1 cellular context compared by ENCODE assay signal in the genomic region with DNA sequence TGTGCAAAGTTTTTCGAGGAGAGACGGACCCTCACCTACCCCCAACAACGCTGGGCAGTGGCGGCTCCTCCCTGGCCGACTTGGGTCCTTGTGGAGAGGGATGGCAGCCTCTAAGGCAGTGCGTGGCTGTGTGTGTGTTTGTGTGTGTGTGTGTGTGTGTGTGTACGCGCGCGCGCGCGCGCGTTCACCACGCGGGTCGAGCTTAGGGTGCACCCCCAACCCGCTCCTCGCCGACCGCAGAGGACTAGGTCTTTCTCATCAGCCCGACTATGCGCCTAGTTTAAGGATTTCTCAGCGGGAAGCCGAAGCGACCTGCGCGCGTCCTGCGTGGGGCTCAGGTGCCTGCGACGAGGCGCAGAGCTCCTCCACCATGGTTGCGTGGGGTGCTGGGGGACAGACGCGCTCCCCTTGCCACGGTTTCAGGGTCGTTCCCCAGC.
TF ChIP-seq lines count a peak whose summit lies in the region.

No MANE protein-coding gene starts in this region.

TF ChIP-seq in HepG2, 621 proteins besides CTCF, POLR2A, EP300 and RAD21 (continued from another document):
- TF ChIP-seq, protein P1, sequence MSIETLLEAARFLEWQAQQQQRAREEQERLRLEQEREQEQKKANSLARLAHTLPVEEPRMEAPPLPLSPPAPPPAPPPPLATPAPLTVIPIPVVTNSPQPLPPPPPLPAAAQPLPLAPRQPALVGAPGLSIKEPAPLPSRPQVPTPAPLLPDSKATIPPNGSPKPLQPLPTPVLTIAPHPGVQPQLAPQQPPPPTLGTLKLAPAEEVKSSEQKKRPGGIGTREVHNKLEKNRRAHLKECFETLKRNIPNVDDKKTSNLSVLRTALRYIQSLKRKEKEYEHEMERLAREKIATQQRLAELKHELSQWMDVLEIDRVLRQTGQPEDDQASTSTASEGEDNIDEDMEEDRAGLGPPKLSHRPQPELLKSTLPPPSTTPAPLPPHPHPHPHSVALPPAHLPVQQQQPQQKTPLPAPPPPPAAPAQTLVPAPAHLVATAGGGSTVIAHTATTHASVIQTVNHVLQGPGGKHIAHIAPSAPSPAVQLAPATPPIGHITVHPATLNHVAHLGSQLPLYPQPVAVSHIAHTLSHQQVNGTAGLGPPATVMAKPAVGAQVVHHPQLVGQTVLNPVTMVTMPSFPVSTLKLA (IDR thresholded peaks at IDR 0.05) = no peak
- TF ChIP-seq SYNCRIP (IDR thresholded peaks at IDR 0.05; ENCODE audit: insufficient read depth, low read depth, low read length) = no peak
- 0 out of 2 replicates have a peak, but pooled peaks have one; percentile 42 for TF ChIP-seq HOXA9 (CRISPR knock-in tag; IDR thresholded peaks at IDR 0.05; ENCODE audit: borderline replicate concordance)
- TF ChIP-seq IRX3 (CRISPR knock-in tag; IDR thresholded peaks at IDR 0.05; ENCODE audit: borderline replicate concordance, low read depth) = no peak
- TF ChIP-seq, protein P2, sequence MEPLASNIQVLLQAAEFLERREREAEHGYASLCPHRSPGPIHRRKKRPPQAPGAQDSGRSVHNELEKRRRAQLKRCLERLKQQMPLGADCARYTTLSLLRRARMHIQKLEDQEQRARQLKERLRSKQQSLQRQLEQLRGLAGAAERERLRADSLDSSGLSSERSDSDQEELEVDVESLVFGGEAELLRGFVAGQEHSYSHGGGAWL (CRISPR knock-in tag; IDR thresholded peaks at IDR 0.05) = 0 out of 2 replicates have a peak, but pooled peaks have one; percentile 8
- TF ChIP-seq AHR (CRISPR knock-in tag; IDR thresholded peaks at IDR 0.05) = 0 out of 2 replicates have a peak, but pooled peaks have one; percentile 23
- TF ChIP-seq, protein P3, sequence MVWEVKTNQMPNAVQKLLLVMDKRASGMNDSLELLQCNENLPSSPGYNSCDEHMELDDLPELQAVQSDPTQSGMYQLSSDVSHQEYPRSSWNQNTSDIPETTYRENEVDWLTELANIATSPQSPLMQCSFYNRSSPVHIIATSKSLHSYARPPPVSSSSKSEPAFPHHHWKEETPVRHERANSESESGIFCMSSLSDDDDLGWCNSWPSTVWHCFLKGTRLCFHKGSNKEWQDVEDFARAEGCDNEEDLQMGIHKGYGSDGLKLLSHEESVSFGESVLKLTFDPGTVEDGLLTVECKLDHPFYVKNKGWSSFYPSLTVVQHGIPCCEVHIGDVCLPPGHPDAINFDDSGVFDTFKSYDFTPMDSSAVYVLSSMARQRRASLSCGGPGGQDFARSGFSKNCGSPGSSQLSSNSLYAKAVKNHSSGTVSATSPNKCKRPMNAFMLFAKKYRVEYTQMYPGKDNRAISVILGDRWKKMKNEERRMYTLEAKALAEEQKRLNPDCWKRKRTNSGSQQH (CRISPR knock-in tag; IDR thresholded peaks at IDR 0.05; ENCODE audit: low read depth) = no peak
- no peak for TF ChIP-seq PRMT3 (CRISPR knock-in tag; IDR thresholded peaks at IDR 0.05; ENCODE audit: borderline replicate concordance, low read depth)
- no peak for TF ChIP-seq ZNF839 (CRISPR knock-in tag; IDR thresholded peaks at IDR 0.05; ENCODE audit: borderline replicate concordance)
- no peak for TF ChIP-seq ZNF558 (CRISPR knock-in tag; IDR thresholded peaks at IDR 0.05; ENCODE audit: borderline replicate concordance)
- no peak for TF ChIP-seq YEATS2 (CRISPR knock-in tag; IDR thresholded peaks at IDR 0.05; ENCODE audit: borderline replicate concordance)
- TF ChIP-seq NCOR1 (IDR thresholded peaks at IDR 0.05; ENCODE audit: borderline replicate concordance, low read length) = no peak
- peak; percentile 8; the same call in 1 of the 2 replicates for TF ChIP-seq KDM2A (CRISPR knock-in tag; IDR thresholded peaks at IDR 0.05; ENCODE audit: borderline replicate concordance, low read depth)
- TF ChIP-seq ZNF225 (CRISPR knock-in tag; IDR thresholded peaks at IDR 0.05) = no peak
- no peak for TF ChIP-seq ZC3H4 (CRISPR knock-in tag; IDR thresholded peaks at IDR 0.05; ENCODE audit: borderline replicate concordance)
- TF ChIP-seq, protein P4, sequence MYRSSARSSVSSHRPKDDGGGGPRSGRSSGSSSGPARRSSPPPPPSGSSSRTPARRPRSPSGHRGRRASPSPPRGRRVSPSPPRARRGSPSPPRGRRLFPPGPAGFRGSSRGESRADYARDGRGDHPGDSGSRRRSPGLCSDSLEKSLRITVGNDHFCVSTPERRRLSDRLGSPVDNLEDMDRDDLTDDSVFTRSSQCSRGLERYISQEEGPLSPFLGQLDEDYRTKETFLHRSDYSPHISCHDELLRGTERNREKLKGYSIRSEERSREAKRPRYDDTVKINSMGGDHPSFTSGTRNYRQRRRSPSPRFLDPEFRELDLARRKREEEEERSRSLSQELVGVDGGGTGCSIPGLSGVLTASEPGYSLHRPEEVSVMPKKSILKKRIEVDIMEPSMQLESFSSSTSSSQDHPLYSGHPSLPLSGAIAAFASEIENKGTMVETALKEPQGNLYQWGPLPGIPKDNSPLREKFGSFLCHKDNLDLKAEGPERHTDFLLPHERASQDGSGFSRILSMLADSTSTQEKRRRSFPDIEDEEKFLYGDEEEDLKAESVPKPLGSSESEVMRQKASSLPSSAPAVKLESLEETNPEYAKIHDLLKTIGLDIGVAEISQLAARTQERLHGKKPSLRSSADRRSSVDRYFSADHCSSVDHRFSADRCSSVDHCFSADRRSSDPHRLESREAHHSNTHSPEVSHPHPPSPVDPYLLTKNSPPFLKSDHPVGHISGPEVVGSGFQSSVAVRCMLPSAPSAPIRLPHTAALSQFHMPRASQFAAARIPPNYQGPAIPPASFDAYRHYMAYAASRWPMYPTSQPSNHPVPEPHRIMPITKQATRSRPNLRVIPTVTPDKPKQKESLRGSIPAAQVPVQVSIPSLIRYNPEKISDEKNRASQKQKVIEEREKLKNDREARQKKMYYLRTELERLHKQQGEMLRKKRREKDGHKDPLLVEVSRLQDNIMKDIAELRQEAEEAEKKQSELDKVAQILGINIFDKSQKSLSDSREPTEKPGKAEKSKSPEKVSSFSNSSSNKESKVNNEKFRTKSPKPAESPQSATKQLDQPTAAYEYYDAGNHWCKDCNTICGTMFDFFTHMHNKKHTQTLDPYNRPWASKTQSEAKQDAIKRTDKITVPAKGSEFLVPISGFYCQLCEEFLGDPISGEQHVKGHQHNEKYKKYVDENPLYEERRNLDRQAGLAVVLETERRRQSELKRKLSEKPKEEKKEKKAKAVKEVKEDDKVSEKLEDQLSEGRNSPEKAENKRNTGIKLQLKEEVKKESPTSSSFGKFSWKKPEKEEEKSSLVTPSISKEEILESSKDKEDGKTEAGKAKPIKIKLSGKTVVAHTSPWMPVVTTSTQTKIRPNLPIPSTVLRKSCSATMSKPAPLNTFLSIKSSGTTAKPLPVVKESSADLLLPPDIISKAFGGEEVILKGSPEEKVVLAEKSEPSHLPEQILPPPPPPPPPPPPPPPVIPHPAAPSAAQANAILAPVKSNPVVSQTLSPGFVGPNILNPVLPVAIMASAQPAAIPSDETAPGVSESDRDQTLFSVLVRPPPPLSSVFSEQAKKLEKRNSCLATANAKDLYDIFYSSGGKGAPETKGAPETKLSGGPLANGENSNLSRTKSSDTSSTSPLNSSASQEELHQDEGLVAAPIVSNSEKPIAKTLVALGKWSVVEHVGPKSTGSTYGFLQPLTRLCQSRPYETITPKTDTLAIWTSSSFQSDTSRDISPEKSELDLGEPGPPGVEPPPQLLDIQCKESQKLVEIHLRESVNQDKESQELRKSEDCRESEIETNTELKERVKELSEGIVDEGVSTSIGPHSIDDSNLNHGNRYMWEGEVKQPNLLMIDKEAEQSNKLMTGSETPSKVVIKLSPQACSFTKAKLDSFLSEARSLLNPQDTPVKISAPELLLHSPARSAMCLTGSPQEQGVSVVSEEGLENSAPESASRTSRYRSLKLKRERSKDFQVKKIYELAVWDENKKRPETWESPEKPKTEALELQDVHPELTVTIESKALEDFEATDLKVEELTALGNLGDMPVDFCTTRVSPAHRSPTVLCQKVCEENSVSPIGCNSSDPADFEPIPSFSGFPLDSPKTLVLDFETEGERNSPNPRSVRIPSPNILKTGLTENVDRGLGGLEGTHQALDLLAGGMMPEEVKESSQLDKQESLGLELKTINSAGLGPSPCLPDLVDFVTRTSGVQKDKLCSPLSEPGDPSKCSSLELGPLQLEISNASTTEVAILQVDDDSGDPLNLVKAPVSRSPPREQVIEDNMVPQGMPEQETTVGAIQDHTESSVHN (CRISPR knock-in tag; IDR thresholded peaks at IDR 0.05) = no peak
- TF ChIP-seq ZBTB42 (CRISPR knock-in tag; IDR thresholded peaks at IDR 0.05) = no peak
- TF ChIP-seq, protein P5, sequence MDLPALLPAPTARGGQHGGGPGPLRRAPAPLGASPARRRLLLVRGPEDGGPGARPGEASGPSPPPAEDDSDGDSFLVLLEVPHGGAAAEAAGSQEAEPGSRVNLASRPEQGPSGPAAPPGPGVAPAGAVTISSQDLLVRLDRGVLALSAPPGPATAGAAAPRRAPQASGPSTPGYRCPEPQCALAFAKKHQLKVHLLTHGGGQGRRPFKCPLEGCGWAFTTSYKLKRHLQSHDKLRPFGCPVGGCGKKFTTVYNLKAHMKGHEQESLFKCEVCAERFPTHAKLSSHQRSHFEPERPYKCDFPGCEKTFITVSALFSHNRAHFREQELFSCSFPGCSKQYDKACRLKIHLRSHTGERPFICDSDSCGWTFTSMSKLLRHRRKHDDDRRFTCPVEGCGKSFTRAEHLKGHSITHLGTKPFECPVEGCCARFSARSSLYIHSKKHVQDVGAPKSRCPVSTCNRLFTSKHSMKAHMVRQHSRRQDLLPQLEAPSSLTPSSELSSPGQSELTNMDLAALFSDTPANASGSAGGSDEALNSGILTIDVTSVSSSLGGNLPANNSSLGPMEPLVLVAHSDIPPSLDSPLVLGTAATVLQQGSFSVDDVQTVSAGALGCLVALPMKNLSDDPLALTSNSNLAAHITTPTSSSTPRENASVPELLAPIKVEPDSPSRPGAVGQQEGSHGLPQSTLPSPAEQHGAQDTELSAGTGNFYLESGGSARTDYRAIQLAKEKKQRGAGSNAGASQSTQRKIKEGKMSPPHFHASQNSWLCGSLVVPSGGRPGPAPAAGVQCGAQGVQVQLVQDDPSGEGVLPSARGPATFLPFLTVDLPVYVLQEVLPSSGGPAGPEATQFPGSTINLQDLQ (CRISPR knock-in tag; IDR thresholded peaks at IDR 0.05) = no peak
- TF ChIP-seq AGO2 (optimal IDR thresholded peaks at IDR 0.05; ENCODE audit: low read depth, low read length) = peak; percentile 2
